ENCODE assay signal across 1 cellular context in the genomic region with DNA sequence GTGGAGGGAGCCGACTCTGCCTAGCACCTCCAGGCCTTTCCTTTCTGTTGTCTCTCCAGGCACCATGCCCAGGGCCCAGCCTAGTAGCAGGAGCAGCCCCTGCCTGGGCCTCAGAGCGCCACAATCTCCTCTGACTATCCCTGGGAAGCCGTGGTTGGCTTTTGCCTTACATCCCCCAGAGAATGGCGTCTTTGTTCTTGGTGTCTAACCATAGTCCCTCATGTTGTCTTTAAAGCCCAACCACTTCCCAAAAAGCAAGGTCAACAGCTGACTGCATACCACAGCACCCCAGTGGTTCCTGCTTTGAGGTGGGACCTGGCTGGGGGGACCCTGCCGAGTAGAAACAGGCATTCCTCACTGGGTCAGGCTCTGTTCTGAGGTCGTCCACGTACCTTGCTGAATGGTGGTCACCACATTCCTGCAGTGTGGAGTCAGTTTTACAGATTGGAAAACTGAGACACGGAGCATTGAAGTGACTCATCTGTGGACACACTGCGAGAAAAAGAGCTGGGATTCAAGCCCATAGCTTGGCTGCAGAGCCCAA.
TF ChIP-seq lines count a peak whose summit lies in the region.

No MANE protein-coding gene starts in this region.

TF ChIP-seq in HEK293, 187 proteins besides CTCF, POLR2A, EP300 and RAD21:
- no peak for TF ChIP-seq ZNF548 (tag by site-specific recombination; IDR thresholded peaks at IDR 0.05)
- TF ChIP-seq, protein P1, sequence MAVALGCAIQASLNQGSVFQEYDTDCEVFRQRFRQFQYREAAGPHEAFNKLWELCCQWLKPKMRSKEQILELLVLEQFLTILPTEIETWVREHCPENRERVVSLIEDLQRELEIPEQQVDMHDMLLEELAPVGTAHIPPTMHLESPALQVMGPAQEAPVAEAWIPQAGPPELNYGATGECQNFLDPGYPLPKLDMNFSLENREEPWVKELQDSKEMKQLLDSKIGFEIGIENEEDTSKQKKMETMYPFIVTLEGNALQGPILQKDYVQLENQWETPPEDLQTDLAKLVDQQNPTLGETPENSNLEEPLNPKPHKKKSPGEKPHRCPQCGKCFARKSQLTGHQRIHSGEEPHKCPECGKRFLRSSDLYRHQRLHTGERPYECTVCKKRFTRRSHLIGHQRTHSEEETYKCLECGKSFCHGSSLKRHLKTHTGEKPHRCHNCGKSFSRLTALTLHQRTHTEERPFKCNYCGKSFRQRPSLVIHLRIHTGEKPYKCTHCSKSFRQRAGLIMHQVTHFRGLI (tag by site-specific recombination; IDR thresholded peaks at IDR 0.05) = peak; percentile 58; the same call in 1 of the 2 replicates
